ENCODE assay signal across 25 cellular contexts in genomic region chr1:97758589-97759057, GRCh38.
DNase-seq lines count a peak whose midpoint lies in the region; TF ChIP-seq lines count a peak whose summit lies in the region.
"Had no signal": no experiment of that assay in that cellular context is flagged by ENCODE, and none has a peak within 500 bp of the region (broad histone marks: within the 10 kb centered on the region; RNA-seq: fewer than 3 reads in every experiment).

No MANE protein-coding gene starts in this region.

- no peak overlapping the region for H2AFZ ChIP-seq in OCI-LY7 (ENCODE audit: low read length)

- no TSS peak for BruUV-seq in OCI-LY7 (replicated peaks; lab: Mats Ljungman, UMichigan)

- H3K27me3 Mint-ChIP-seq in progenitor cell of endocrine pancreas, result no peaks in the 10 kb centered on the region
- H3K27me3 Mint-ChIP-seq: T-cell had no signal

- peak; percentile 32 for DNase-seq in DMS53 (lab: John Stamatoyannopoulos, UW)
- peak; percentile 27 for DNase-seq in NCI-H446 treated with DMSO at 0.1 percent for 48 hours (lab: John Stamatoyannopoulos, UW)
- peak; percentile 33 for DNase-seq in fibroblast of pulmonary artery (ENCODE audit: low read depth)
- no peak for DNase-seq in progenitor cell of endocrine pancreas (ENCODE audit: low spot score, unreplicated experiment)
- DNase-seq in SW480 (ENCODE audit: low spot score), result no peak
- no peak for DNase-seq in NCI-H187 treated with DMSO at 0.1 percent for 48 hours (lab: John Stamatoyannopoulos, UW)
- no peak for DNase-seq in OCI-LY7 (ENCODE audit: low spot score)
- DNase-seq: activated CD4-positive, alpha-beta T cell treated with anti-CD3 and anti-CD28 coated beads for 1 hour; activated CD8-positive, alpha-beta T cell treated with anti-CD3 and anti-CD28 coated beads, Interleukin-2, amount 10 ng/mL, durations not matched to agents 7 days and 5 days; activated gamma-delta T cell; BE2C; brain microvascular endothelial cell; COR-L47; DND-41; head of caudate nucleus; left cardiac atrium; NCI-H1436 treated with DMSO at 0.1 percent for 48 hours; NCI-H524 treated with DMSO at 0.1 percent for 48 hours; OCI-M1; SHP77 treated with DMSO at 0.1 percent for 48 hours; stimulated activated CD4-positive, alpha-beta T cell treated with anti-CD3 and anti-CD28 coated beads, Interleukin-4, amount 100 ng/mL, for 24 hours; stimulated activated naive CD8-positive, alpha-beta T cell treated with anti-CD3 and anti-CD28 coated beads, Interleukin-15, Interleukin-2, amounts not matched to agents 100 U/mL and 50 U/mL, for 24 hours; T-cell; thyroid gland had no signal

- H3K9me3 ChIP-seq in OCI-LY7 (ENCODE audit: low read length), result no peaks in the 10 kb centered on the region
- H3K9me3 ChIP-seq: BE2C, thyroid gland had no signal

- no peak overlapping the region for H3K4me2 ChIP-seq in OCI-LY7 (ENCODE audit: low read length)

- no peaks in the 10 kb centered on the region for H3K9me2 ChIP-seq in OCI-LY7 (ENCODE audit: insufficient read depth, low read length)

- H3K4me1 ChIP-seq in OCI-LY7 (ENCODE audit: insufficient read depth, low read length, poor library complexity, severe bottlenecking), result no peaks in the 10 kb centered on the region
- H3K4me1 ChIP-seq: BE2C had no signal

- no peak overlapping the region for H3K4me3 Mint-ChIP-seq in progenitor cell of endocrine pancreas (ENCODE audit: low read depth)
- H3K4me3 Mint-ChIP-seq: activated CD8-positive, alpha-beta T cell treated with anti-CD3 and anti-CD28 coated beads, Interleukin-2, amount 10 ng/mL, durations not matched to agents 7 days and 5 days; T-cell had no signal

- H3K4me3 ChIP-seq in fibroblast of pulmonary artery (replicated peaks; ENCODE audit: low read depth, low read length) (no peak overlapping the region), OCI-LY7 (ENCODE audit: low read depth, low read length, poor library complexity, severe bottlenecking) (no peak overlapping the region)
- H3K4me3 ChIP-seq: coronary artery, thyroid gland had no signal

- CTCF ChIA-PET in OCI-LY7 (lab: Charles Lee; ENCODE audit: unreplicated experiment), result no interaction called here

- H3K27ac ChIP-seq in OCI-LY7 (ENCODE audit: low read depth, low read length, poor library complexity, severe bottlenecking), result no peak overlapping the region
- H3K27ac ChIP-seq: brain microvascular endothelial cell, coronary artery, thyroid gland had no signal

- H3K27ac Mint-ChIP-seq in progenitor cell of endocrine pancreas, result peak overlapping the region; percentile 50
- H3K27ac Mint-ChIP-seq: activated CD8-positive, alpha-beta T cell treated with anti-CD3 and anti-CD28 coated beads, Interleukin-2, amount 10 ng/mL, durations not matched to agents 7 days and 5 days; T-cell had no signal

- peaks cover 20% of the 10 kb centered on the region for H3K9me3 Mint-ChIP-seq in progenitor cell of endocrine pancreas (ENCODE audit: low read depth)

- intact Hi-C loops in OCI-LY7 (cut with micrococcal nuclease; ENCODE audit: unreplicated experiment), result no loop called here

- no peaks in the 10 kb centered on the region; the same call in 1 of the 2 replicates for H4K20me1 ChIP-seq in OCI-LY7 (ENCODE audit: insufficient read depth, low read length)

- no peaks in the 10 kb centered on the region for H3K36me3 ChIP-seq in OCI-LY7 (ENCODE audit: insufficient read depth, low read length)
- H3K36me3 ChIP-seq: BE2C, brain microvascular endothelial cell, thyroid gland had no signal

- peaks cover 21% of the 10 kb centered on the region for H3K4me1 Mint-ChIP-seq in progenitor cell of endocrine pancreas (ENCODE audit: low read depth)

- H3K36me3 Mint-ChIP-seq in progenitor cell of endocrine pancreas (ENCODE audit: insufficient read depth), result peaks cover 4% of the 10 kb centered on the region

- TF ChIP-seq CTCF in fibroblast of pulmonary artery (IDR thresholded peaks at IDR 0.05; ENCODE audit: low read length, missing control alignments) (no peak), progenitor cell of endocrine pancreas (IDR thresholded peaks at IDR 0.05; ENCODE audit: unreplicated experiment) (no peak), OCI-LY7 (conservative IDR thresholded peaks at IDR 0.05; ENCODE audit: low read length) (no peak)

- H3K79me2 ChIP-seq in OCI-LY7 (ENCODE audit: insufficient read depth, low read depth, low read length), result no peaks in the 10 kb centered on the region

- POLR2A ChIA-PET in OCI-LY7 (lab: Charles Lee), result interaction anchor here (0.7 kb wide), 1 partner anchor 172 kb away, joined by 3 read pairs; no protein-coding TSS in a partner anchor

Comparison
In these comparisons a context has a peak if more than half of its experiments do, and no peak if none do; other contexts are left out.
1. DNase-seq: peak in DMS53 (single experiment), NCI-H446 treated with DMSO at 0.1 percent for 48 hours (single experiment) and fibroblast of pulmonary artery (single experiment); none in progenitor cell of endocrine pancreas (single experiment), SW480 (single experiment), NCI-H187 treated with DMSO at 0.1 percent for 48 hours (single experiment) and OCI-LY7 (single experiment).